Comparison of ENCODE assay signal across 9 cellular contexts in genomic region chr11:33942954-33943353, GRCh38. TPM values are rescaled to one million over a fixed set of nuclear protein-coding genes. Genes with fewer than 3 reads are reported as not detected.
DNase-seq lines count a peak whose midpoint lies in the region; ATAC-seq and TF ChIP-seq lines count a peak whose summit lies in the region.
"Had no signal": no experiment of that assay in that cellular context is flagged by ENCODE, and none has a peak within 500 bp of the region (broad histone marks: within the 10 kb centered on the region; RNA-seq: fewer than 3 reads in every experiment).

No MANE protein-coding gene starts in this region.

- DNase-seq in astrocyte of the hippocampus (ENCODE audit: low read depth, low spot score) (peak; percentile 90), nephron progenitor cell (no peak), Caco-2 (no peak), upper lobe of right lung (no peak), DMS153 (lab: John Stamatoyannopoulos, UW) (no peak)

- H3K36me3 ChIP-seq in Caco-2 (ENCODE audit: control insufficient read depth, insufficient read depth, low read length), result no peaks in the 10 kb centered on the region
- H3K36me3 ChIP-seq in upper lobe of right lung, result no peaks in the 10 kb centered on the region

- H3K27ac Mint-ChIP-seq in nephron progenitor cell (peak overlapping the region; percentile 37), Caco-2 (ENCODE audit: unreplicated experiment) (no peak overlapping the region)

- intact Hi-C loops in Caco-2 (cut with micrococcal nuclease; ENCODE audit: unreplicated experiment), result no loop called here
- intact Hi-C loops in upper lobe of right lung (cut with DNase I), result no loop called here

- POLR2A ChIA-PET in Caco-2 (lab: Charles Lee), result no interaction called here

- H3K4me1 Mint-ChIP-seq in nephron progenitor cell (peaks cover 22% of the 10 kb centered on the region), Caco-2 (ENCODE audit: low read depth, unreplicated experiment) (no peaks in the 10 kb centered on the region)

- BruUV-seq in Caco-2 (replicated peaks; lab: Mats Ljungman, UMichigan), result no TSS peak

- H3K9me3 Mint-ChIP-seq in nephron progenitor cell (no peaks in the 10 kb centered on the region), Caco-2 (ENCODE audit: unreplicated experiment) (no peaks in the 10 kb centered on the region)

- ATAC-seq in HG02642 (IDR thresholded peaks at IDR 0.05; ENCODE audit: poor library complexity, unreplicated experiment), result peak; percentile 65
- ATAC-seq in HG03342 (IDR thresholded peaks at IDR 0.05; ENCODE audit: unreplicated experiment), result no peak
- no peak for ATAC-seq in upper lobe of right lung

- CTCF ChIA-PET in Caco-2 (lab: Charles Lee), result no interaction called here

- H3K27ac ChIP-seq in upper lobe of right lung, result no peak overlapping the region

- H3K9me3 ChIP-seq in Caco-2, result no peaks in the 10 kb centered on the region
- no peaks in the 10 kb centered on the region for H3K9me3 ChIP-seq in upper lobe of right lung

- H3K27me3 ChIP-seq in Caco-2 (replicated peaks; ENCODE audit: control insufficient read depth, insufficient read depth, low read length), result no peaks in the 10 kb centered on the region
- H3K27me3 ChIP-seq in upper lobe of right lung, result no peaks in the 10 kb centered on the region

- H3K4me3 Mint-ChIP-seq in nephron progenitor cell (no peak overlapping the region), Caco-2 (ENCODE audit: unreplicated experiment) (no peak overlapping the region)

- peak overlapping the region; percentile 0 for H3K4me3 ChIP-seq in GM12875 (ENCODE audit: low read depth, low read length)
- H3K4me3 ChIP-seq in Caco-2 (ENCODE audit: low read depth, low read length), result no peak overlapping the region
- no peak overlapping the region for H3K4me3 ChIP-seq in upper lobe of right lung

- H3K27me3 Mint-ChIP-seq in nephron progenitor cell (ENCODE audit: low read depth, poor library complexity) (peaks cover 2% of the 10 kb centered on the region), Caco-2 (ENCODE audit: insufficient read depth, unreplicated experiment) (no peaks in the 10 kb centered on the region)

- no peak for TF ChIP-seq CTCF in GM12875 (IDR thresholded peaks at IDR 0.05; ENCODE audit: borderline replicate concordance, insufficient read depth, low read depth, low read length)
- no peak for TF ChIP-seq CTCF in nephron progenitor cell (IDR thresholded peaks at IDR 0.05)
- TF ChIP-seq CTCF in Caco-2 (IDR thresholded peaks at IDR 0.05; ENCODE audit: insufficient read depth in 1 of 2, low read depth in 1 of 2, low read length in 1 of 2, severe bottlenecking in 1 of 2, unreplicated experiment in 1 of 2), result no peak
- TF ChIP-seq CTCF in upper lobe of right lung (IDR thresholded peaks at IDR 0.05), result no peak

- no peaks in the 10 kb centered on the region for H3K4me1 ChIP-seq in Caco-2
- H3K4me1 ChIP-seq in upper lobe of right lung, result no peaks in the 10 kb centered on the region

- H3K36me3 Mint-ChIP-seq in nephron progenitor cell (ENCODE audit: low read depth) (no peaks in the 10 kb centered on the region), Caco-2 (ENCODE audit: insufficient read depth, unreplicated experiment) (no peaks in the 10 kb centered on the region)

RNA-seq across cellular contexts. Expression of gene LMO2, which starts 51.1 kb away (rescaled TPM):
- total RNA-seq in Caco-2 (2022), result 0.29 TPM in 1 of 2 replicates, not detected in the other
- 65.1 TPM for total RNA-seq in upper lobe of right lung
- total RNA-seq: T-helper 2 cell treated with Interferon-gamma antibody and Interleukin-4, amounts not matched to agents 100 ng/mL and 5 ng/mL, for 36 hours had no signal

Comparison
In these comparisons a context has a peak if more than half of its experiments do, and no peak if none do; other contexts are left out.
1. RNA of gene LMO2, which starts 51.1 kb away (total RNA-seq): 65.1 TPM in upper lobe of right lung (single experiment); 0.29 TPM in Caco-2; every median in the first group is over 10 times any median in the second.